33 cellular contexts compared by ENCODE assay signal in the genomic region with DNA sequence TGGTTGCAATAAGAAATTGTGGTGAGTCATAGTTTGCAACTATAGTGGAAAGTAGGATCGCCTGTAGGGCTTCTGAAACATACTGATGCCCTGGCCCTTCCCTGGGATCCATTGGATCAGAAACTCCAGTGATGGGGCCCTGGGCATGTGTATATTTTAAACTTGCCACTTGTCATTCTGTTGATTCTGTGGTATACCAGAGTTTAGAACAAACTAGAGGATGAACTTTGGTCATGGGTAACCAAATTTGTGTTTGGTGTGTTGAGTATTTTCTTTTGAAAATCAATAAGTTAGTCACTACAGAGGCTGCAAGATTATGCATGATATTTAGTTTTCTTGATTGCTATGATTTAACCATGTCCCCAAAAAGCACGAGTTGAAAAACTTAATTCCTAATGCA.
"Had no signal": no experiment of that assay in that cellular context is flagged by ENCODE, and none has a peak within 500 bp of the region (broad histone marks: within the 10 kb centered on the region; RNA-seq: fewer than 3 reads in every experiment).

No MANE protein-coding gene starts in this region.

- H3K36me3 ChIP-seq: neutrophil, ovary, spleen, suprapubic skin, tibial artery, transverse colon, upper lobe of right lung, uterus had no signal

- H3K4me3 Mint-ChIP-seq: naive thymus-derived CD8-positive, alpha-beta T cell; natural killer cell treated with Interleukin-12 subunit alpha and Interleukin-12 subunit beta and Interleukin-15 and Interleukin-18, amount 100 ng/mL, for 72 hours; nephron progenitor cell; neural crest cell; stimulated activated memory B cell treated with anti-CD40 and anti-IgM and Interleukin-4, amounts not matched to agents 10 μg/mL and 1 μg/mL and 100 μg/mL, for 72 hours; stimulated activated naive CD8-positive, alpha-beta T cell treated with anti-CD3 and anti-CD28 coated beads, Interleukin-15, amount 100 ng/mL, for 72 hours; type B pancreatic cell had no signal

- H3K36me3 Mint-ChIP-seq: stimulated activated memory B cell treated with anti-CD40 and anti-IgM and Interleukin-4, amounts not matched to agents 10 μg/mL and 1 μg/mL and 100 μg/mL, for 72 hours had no signal

- H3K4me3 ChIP-seq: ovary, psoas muscle, skin epidermis, smooth muscle cell, spleen, suprapubic skin, testis, tibial artery, transverse colon, upper lobe of right lung, uterus had no signal

- H3K4me1 Mint-ChIP-seq: naive thymus-derived CD8-positive, alpha-beta T cell; nephron progenitor cell; neural crest cell; stimulated activated memory B cell treated with anti-CD40 and anti-IgM and Interleukin-4, amounts not matched to agents 10 μg/mL and 1 μg/mL and 100 μg/mL, for 72 hours; stimulated activated naive CD8-positive, alpha-beta T cell treated with anti-CD3 and anti-CD28 coated beads, Interleukin-15, amount 100 ng/mL, for 72 hours had no signal

- H3K9ac ChIP-seq: parathyroid adenoma had no signal

- H3K27me3 ChIP-seq: neutrophil, ovary, spleen, suprapubic skin, testis, tibial artery, transverse colon, upper lobe of right lung, uterus had no signal

- H3K27ac ChIP-seq: neutrophil, ovary, parathyroid adenoma, psoas muscle, skin epidermis, spleen, suprapubic skin, testis, tibial artery, transverse colon, upper lobe of right lung, uterus had no signal

- H3K27me3 Mint-ChIP-seq: natural killer cell treated with Interleukin-12 subunit alpha and Interleukin-12 subunit beta and Interleukin-15 and Interleukin-18, amount 100 ng/mL, for 72 hours; progenitor cell of endocrine pancreas; stimulated activated memory B cell treated with anti-CD40 and anti-IgM and Interleukin-4, amounts not matched to agents 10 μg/mL and 1 μg/mL and 100 μg/mL, for 72 hours; stimulated activated naive CD8-positive, alpha-beta T cell treated with anti-CD3 and anti-CD28 coated beads, Interleukin-15, amount 100 ng/mL, for 72 hours had no signal

- DNase-seq: naive thymus-derived CD8-positive, alpha-beta T cell; nephron progenitor cell; nucleus accumbens; ovary; posterior cingulate gyrus; psoas muscle; right cardiac atrium; spleen; stimulated activated CD4-positive, alpha-beta T cell treated with anti-CD3 and anti-CD28 coated beads, Interleukin-12 subunit alpha, Interleukin-12 subunit beta, amount 100 ng/mL, for 4 hours; stimulated activated CD4-positive, alpha-beta T cell treated with anti-CD3 and anti-CD28 coated beads, Interleukin-1b, Interleukin-23, amount 100 ng/mL, for 48 hours; stimulated activated CD4-positive, alpha-beta T cell treated with anti-CD3 and anti-CD28 coated beads, Interleukin-4, amount 100 ng/mL, for 1 hour; stimulated activated CD4-positive, alpha-beta T cell treated with anti-CD3 and anti-CD28 coated beads, Interleukin-4, amount 100 ng/mL, for 4 hours; stimulated activated CD8-positive, alpha-beta memory T cell treated with anti-CD3 and anti-CD28 coated beads, Interleukin-4, amount 100 ng/mL, for 48 hours; stimulated activated naive CD4-positive, alpha-beta T cell; stimulated activated naive CD8-positive, alpha-beta T cell treated with anti-CD3 and anti-CD28 coated beads, Interleukin-15, amount 100 ng/mL, for 72 hours; stimulated activated naive CD8-positive, alpha-beta T cell treated with anti-CD3 and anti-CD28 coated beads, Interleukin-15, Interleukin-2, amounts not matched to agents 100 U/mL and 50 U/mL, for 24 hours; substantia nigra; testis; tibial artery; transverse colon; upper lobe of right lung; uterus had no signal

- ATAC-seq: naive thymus-derived CD8-positive, alpha-beta T cell; natural killer cell treated with Interleukin-12 subunit alpha and Interleukin-12 subunit beta and Interleukin-15 and Interleukin-18, amount 100 ng/mL, for 72 hours; psoas muscle; right cardiac atrium; sciatic nerve; stimulated activated memory B cell treated with anti-CD40 and anti-IgM and Interleukin-4, amounts not matched to agents 10 μg/mL and 1 μg/mL and 100 μg/mL, for 72 hours; stimulated activated naive CD8-positive, alpha-beta T cell treated with anti-CD3 and anti-CD28 coated beads, Interleukin-15, amount 100 ng/mL, for 72 hours; stimulated activated naive CD8-positive, alpha-beta T cell treated with anti-CD3 and anti-CD28 coated beads, Interleukin-15, Interleukin-2, amounts not matched to agents 100 U/mL and 50 U/mL, for 24 hours had no signal

- H3K9me3 ChIP-seq: neutrophil, ovary, testis, uterus had no signal

- H3K4me1 ChIP-seq: parathyroid adenoma, psoas muscle, spleen, suprapubic skin, testis, tibial artery, transverse colon, upper lobe of right lung, uterus had no signal

- H3K27ac Mint-ChIP-seq: naive thymus-derived CD8-positive, alpha-beta T cell; natural killer cell treated with Interleukin-12 subunit alpha and Interleukin-12 subunit beta and Interleukin-15 and Interleukin-18, amount 100 ng/mL, for 72 hours; nephron progenitor cell; progenitor cell of endocrine pancreas; stimulated activated memory B cell treated with anti-CD40 and anti-IgM and Interleukin-4, amounts not matched to agents 10 μg/mL and 1 μg/mL and 100 μg/mL, for 72 hours; stimulated activated naive CD8-positive, alpha-beta T cell treated with anti-CD3 and anti-CD28 coated beads, Interleukin-15, amount 100 ng/mL, for 72 hours; type B pancreatic cell had no signal
